29 cellular contexts compared by ENCODE assay signal in the genomic region with DNA sequence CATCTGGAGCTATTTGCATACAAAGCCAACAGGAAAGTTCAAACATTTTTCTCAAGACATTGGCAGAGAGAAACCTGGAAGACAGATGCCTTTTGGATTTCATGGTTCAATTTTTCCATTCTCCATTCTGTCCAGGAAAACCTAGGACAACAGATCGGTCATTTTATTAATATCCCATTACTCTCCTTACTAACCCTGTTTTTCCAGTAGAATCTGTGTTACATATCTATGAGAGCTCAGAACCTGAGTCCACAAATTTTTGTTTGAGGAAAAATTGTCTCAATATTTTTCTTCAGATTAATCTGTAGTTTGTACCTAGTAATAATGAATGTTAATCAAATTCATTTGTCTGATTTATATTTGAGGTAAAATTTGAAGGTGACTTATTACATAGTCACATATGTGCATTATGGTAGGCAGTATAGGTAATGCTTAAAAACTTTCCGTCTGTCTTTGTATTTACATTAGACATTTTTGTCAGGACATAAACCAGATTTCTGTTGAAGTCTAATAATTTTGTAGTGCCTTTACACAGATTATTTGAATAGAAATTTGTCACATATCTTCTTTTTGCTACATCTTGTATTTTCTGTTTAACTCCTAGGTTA.
"Had no signal": no experiment of that assay in that cellular context is flagged by ENCODE, and none has a peak within 500 bp of the region (broad histone marks: within the 10 kb centered on the region; RNA-seq: fewer than 3 reads in every experiment).

No MANE protein-coding gene starts in this region.

- H3K27ac ChIP-seq: ascending aorta, brain microvascular endothelial cell, esophagus muscularis mucosa, WERI-Rb-1 had no signal

- FAIRE-seq: bronchial epithelial cell, frontal cortex had no signal

- H3K27me3 ChIP-seq: ascending aorta, brain microvascular endothelial cell, esophagus muscularis mucosa had no signal

- ATAC-seq: activated CD4-positive, CD25-positive, alpha-beta regulatory T cell treated with anti-CD3 and anti-CD28 coated beads, Interleukin-2, amount 50 U/mL, for 24 hours; activated CD8-positive, alpha-beta T cell treated with anti-CD3 and anti-CD28 coated beads for 36 hours; activated naive CD4-positive, alpha-beta T cell treated with anti-CD3 and anti-CD28 coated beads, Interleukin-2, amount 50 U/mL, for 72 hours; activated T-cell treated with anti-CD3 and anti-CD28 coated beads, Interleukin-2, amount 50 U/mL, for 4 hours; activated T-helper 17 cell treated with anti-CD3 and anti-CD28 coated beads, Interleukin-2, amount 50 U/mL, for 72 hours; effector memory CD8-positive, alpha-beta T cell; T-helper 17 cell had no signal

- H3K36me3 ChIP-seq: brain microvascular endothelial cell, WERI-Rb-1 had no signal

- DNase-seq: activated B cell treated with CpG ODN at 0.5 μM for 24 hours; activated CD4-positive, alpha-beta T cell treated with anti-CD3 and anti-CD28 coated beads for 48 hours; activated CD4-positive, alpha-beta T cell treated with anti-CD3 and anti-CD28 coated beads, Interleukin-2, amount 50 U/mL, for 1 hour; activated CD4-positive, alpha-beta T cell treated with anti-CD3 and anti-CD28 coated beads, Interleukin-2, amount 50 U/mL, for 48 hours; activated CD8-positive, alpha-beta memory T cell treated with anti-CD3 and anti-CD28 coated beads for 24 hours; activated CD8-positive, alpha-beta T cell treated with anti-CD3 and anti-CD28 coated beads for 36 hours; activated effector memory CD4-positive, alpha-beta T cell treated with Interleukin-2 at 50 U/mL for 16 hours; activated gamma-delta T cell treated with Interleukin-2 at 50 U/mL for 16 hours; activated naive CD4-positive, alpha-beta T cell treated with anti-CD3 and anti-CD28 coated beads for 36 hours; activated naive CD8-positive, alpha-beta T cell treated with anti-CD3 and anti-CD28 coated beads, Interleukin-2, amount 10 ng/mL, durations not matched to agents 7 days and 5 days; activated T-cell treated with anti-CD3 and anti-CD28 coated beads, Interleukin-2, amount 50 U/mL, for 4 hours; brain microvascular endothelial cell; cortex of kidney; dermis blood vessel endothelial cell; effector CD4-positive, alpha-beta T cell; effector memory CD8-positive, alpha-beta T cell; erythroblast; head of caudate nucleus; T-helper 1 cell; T-helper 17 cell; T1000; WERI-Rb-1 had no signal

- H3K4me3 ChIP-seq: ascending aorta, esophagus muscularis mucosa had no signal

- H3K4me1 ChIP-seq: ascending aorta had no signal
